In the genomic region with DNA sequence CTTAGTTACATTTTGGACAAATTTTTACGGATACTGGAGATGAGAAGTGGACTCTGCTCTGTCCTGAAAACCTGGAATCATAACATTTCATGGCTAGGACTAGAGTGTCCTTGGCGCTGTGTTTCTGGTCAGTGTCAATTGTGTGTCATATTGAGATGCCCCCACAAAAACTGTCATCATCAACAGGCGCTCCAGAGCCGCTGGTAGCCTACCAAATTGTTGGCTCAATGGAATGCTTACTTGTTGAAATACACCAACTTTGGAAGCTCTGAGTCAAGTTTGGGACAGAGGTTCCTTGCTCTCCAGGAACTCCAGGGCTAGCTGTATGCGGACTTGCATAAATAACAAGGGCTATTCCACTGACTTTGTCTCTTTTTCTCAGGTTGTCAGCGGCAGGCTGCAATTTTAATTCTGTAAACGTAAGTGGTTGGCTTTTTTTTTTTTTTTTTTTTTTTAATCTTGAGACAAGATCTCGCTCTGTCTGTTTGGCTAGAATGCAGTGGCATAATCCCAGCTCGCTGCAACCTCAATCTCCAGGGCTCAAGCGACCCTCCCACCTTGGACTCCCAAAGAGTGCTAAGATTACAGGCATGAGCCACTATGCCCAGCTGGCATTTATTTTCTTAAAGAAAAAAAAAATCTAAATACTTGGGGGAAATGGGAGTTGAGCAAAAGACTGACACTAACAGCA, we compare ENCODE assay signal across 1 cellular context.
TF ChIP-seq lines count a peak whose summit lies in the region.

No MANE protein-coding gene starts in this region.

TF ChIP-seq in K562, 482 proteins besides CTCF, POLR2A, EP300 and RAD21 (continued from another document):
- TF ChIP-seq, protein P1, sequence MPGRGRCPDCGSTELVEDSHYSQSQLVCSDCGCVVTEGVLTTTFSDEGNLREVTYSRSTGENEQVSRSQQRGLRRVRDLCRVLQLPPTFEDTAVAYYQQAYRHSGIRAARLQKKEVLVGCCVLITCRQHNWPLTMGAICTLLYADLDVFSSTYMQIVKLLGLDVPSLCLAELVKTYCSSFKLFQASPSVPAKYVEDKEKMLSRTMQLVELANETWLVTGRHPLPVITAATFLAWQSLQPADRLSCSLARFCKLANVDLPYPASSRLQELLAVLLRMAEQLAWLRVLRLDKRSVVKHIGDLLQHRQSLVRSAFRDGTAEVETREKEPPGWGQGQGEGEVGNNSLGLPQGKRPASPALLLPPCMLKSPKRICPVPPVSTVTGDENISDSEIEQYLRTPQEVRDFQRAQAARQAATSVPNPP (IDR thresholded peaks at IDR 0.05; ENCODE audit: borderline replicate concordance, insufficient read depth, insufficient read length): no peak
- TF ChIP-seq PTBP1 (IDR thresholded peaks at IDR 0.05; ENCODE audit: low read depth, low read length): no peak
- TF ChIP-seq, protein P2, sequence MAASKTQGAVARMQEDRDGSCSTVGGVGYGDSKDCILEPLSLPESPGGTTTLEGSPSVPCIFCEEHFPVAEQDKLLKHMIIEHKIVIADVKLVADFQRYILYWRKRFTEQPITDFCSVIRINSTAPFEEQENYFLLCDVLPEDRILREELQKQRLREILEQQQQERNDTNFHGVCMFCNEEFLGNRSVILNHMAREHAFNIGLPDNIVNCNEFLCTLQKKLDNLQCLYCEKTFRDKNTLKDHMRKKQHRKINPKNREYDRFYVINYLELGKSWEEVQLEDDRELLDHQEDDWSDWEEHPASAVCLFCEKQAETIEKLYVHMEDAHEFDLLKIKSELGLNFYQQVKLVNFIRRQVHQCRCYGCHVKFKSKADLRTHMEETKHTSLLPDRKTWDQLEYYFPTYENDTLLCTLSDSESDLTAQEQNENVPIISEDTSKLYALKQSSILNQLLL (CRISPR knock-in tag; IDR thresholded peaks at IDR 0.05; ENCODE audit: borderline replicate concordance): no peak
- no peak for TF ChIP-seq ZNF311 (CRISPR knock-in tag; IDR thresholded peaks at IDR 0.05)
- TF ChIP-seq, protein P3, sequence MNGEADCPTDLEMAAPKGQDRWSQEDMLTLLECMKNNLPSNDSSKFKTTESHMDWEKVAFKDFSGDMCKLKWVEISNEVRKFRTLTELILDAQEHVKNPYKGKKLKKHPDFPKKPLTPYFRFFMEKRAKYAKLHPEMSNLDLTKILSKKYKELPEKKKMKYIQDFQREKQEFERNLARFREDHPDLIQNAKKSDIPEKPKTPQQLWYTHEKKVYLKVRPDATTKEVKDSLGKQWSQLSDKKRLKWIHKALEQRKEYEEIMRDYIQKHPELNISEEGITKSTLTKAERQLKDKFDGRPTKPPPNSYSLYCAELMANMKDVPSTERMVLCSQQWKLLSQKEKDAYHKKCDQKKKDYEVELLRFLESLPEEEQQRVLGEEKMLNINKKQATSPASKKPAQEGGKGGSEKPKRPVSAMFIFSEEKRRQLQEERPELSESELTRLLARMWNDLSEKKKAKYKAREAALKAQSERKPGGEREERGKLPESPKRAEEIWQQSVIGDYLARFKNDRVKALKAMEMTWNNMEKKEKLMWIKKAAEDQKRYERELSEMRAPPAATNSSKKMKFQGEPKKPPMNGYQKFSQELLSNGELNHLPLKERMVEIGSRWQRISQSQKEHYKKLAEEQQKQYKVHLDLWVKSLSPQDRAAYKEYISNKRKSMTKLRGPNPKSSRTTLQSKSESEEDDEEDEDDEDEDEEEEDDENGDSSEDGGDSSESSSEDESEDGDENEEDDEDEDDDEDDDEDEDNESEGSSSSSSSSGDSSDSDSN (IDR thresholded peaks at IDR 0.05; ENCODE audit: borderline replicate concordance in 1 of 2, low read depth in 2 of 2, low read length in 2 of 2): no peak
- no peak for TF ChIP-seq ZC3H8 (IDR thresholded peaks at IDR 0.05)
- TF ChIP-seq POLR2AphosphoS2 (IDR thresholded peaks at IDR 0.05; ENCODE audit: low read length): no peak
- TF ChIP-seq ZFP1 (CRISPR knock-in tag; IDR thresholded peaks at IDR 0.05): no peak
- no peak for TF ChIP-seq HLTF (IDR thresholded peaks at IDR 0.05)
- TF ChIP-seq ILK (tag; IDR thresholded peaks at IDR 0.05; ENCODE audit: borderline replicate concordance, low read depth): no peak
- peak; percentile 26 for TF ChIP-seq TAF1 (IDR thresholded peaks at IDR 0.05; ENCODE audit: control insufficient read depth, extremely low read depth, insufficient read depth, low read length, severe bottlenecking)
- TF ChIP-seq NCOA2 (IDR thresholded peaks at IDR 0.05; ENCODE audit: partially characterized antibody in 2 of 2): no peak
- no peak for TF ChIP-seq KAT8 (IDR thresholded peaks at IDR 0.05; ENCODE audit: low read depth)
- no peak for TF ChIP-seq ZNF436 (CRISPR knock-in tag; IDR thresholded peaks at IDR 0.05)
- TF ChIP-seq ZBTB1 (CRISPR knock-in tag; IDR thresholded peaks at IDR 0.05; ENCODE audit: borderline replicate concordance, low read depth): no peak
- TF ChIP-seq SMARCE1 (IDR thresholded peaks at IDR 0.05): 0 out of 2 replicates have a peak, but pooled peaks have one; percentile 11
- no peak for TF ChIP-seq EWSR1 (IDR thresholded peaks at IDR 0.05; ENCODE audit: borderline replicate concordance, low read depth, partially characterized antibody)
- TF ChIP-seq ZNF384 (IDR thresholded peaks at IDR 0.05; ENCODE audit: low read depth, low read length): peak; percentile 77
- no peak for TF ChIP-seq ZNF224 (CRISPR knock-in tag; IDR thresholded peaks at IDR 0.05)
- TF ChIP-seq, protein P4, sequence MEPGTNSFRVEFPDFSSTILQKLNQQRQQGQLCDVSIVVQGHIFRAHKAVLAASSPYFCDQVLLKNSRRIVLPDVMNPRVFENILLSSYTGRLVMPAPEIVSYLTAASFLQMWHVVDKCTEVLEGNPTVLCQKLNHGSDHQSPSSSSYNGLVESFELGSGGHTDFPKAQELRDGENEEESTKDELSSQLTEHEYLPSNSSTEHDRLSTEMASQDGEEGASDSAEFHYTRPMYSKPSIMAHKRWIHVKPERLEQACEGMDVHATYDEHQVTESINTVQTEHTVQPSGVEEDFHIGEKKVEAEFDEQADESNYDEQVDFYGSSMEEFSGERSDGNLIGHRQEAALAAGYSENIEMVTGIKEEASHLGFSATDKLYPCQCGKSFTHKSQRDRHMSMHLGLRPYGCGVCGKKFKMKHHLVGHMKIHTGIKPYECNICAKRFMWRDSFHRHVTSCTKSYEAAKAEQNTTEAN (CRISPR knock-in tag; IDR thresholded peaks at IDR 0.05): no peak
- TF ChIP-seq RUNX1 (IDR thresholded peaks at IDR 0.05; ENCODE audit: low read depth): no peak
- TF ChIP-seq NFATC3 (IDR thresholded peaks at IDR 0.05): no peak
- peak in 1 of 3 experiments; percentile 17 for TF ChIP-seq YY1 (IDR thresholded peaks at IDR 0.05; ENCODE audit: borderline replicate concordance in 1 of 3, control insufficient read depth in 1 of 3, extremely low read depth in 1 of 3, insufficient read depth in 3 of 3, insufficient read length in 1 of 3, insufficient replicate concordance in 2 of 3, low read depth in 1 of 3, low read length in 2 of 3)
- TF ChIP-seq GATA2 (CRISPR knock-in tag; IDR thresholded peaks at IDR 0.05): 0 out of 2 replicates have a peak, but pooled peaks have one; percentile 18
- TF ChIP-seq, protein P5, sequence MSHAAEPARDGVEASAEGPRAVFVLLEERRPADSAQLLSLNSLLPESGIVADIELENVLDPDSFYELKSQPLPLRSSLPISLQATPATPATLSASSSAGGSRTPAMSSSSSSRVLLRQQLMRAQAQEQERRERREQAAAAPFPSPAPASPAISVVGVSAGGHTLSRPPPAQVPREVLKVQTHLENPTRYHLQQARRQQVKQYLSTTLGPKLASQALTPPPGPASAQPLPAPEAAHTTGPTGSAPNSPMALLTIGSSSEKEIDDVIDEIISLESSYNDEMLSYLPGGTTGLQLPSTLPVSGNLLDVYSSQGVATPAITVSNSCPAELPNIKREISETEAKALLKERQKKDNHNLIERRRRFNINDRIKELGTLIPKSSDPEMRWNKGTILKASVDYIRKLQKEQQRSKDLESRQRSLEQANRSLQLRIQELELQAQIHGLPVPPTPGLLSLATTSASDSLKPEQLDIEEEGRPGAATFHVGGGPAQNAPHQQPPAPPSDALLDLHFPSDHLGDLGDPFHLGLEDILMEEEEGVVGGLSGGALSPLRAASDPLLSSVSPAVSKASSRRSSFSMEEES (CRISPR knock-in tag; IDR thresholded peaks at IDR 0.05): no peak
- TF ChIP-seq SNRNP70 (optimal IDR thresholded peaks at IDR 0.05; ENCODE audit: low read depth, low read length): no peak
- no peak for TF ChIP-seq DIDO1 (tag; IDR thresholded peaks at IDR 0.05; ENCODE audit: low read depth)
- TF ChIP-seq SRSF3 (IDR thresholded peaks at IDR 0.05; ENCODE audit: insufficient read depth, low read length): no peak
- 0 out of 4 replicates have a peak, but pooled peaks of 1 of the 2 experiments have one; percentile 21 for TF ChIP-seq FOXK2 (conservative IDR thresholded peaks at IDR 0.05 in 1 of 2, IDR thresholded peaks at IDR 0.05 in 1 of 2; ENCODE audit: low read depth in 2 of 2)
- TF ChIP-seq POLR2AphosphoS5 (IDR thresholded peaks at IDR 0.05; ENCODE audit: control insufficient read depth, insufficient read depth, low read depth, low read length): 0 out of 2 replicates have a peak, but pooled peaks have one; percentile 10
- peak; percentile 81 for TF ChIP-seq CREB1 (IDR thresholded peaks at IDR 0.05)
- TF ChIP-seq CREB1 (CRISPR knock-in tag; IDR thresholded peaks at IDR 0.05): 0 out of 2 replicates have a peak, but pooled peaks have one; percentile 20
- TF ChIP-seq, protein P6, sequence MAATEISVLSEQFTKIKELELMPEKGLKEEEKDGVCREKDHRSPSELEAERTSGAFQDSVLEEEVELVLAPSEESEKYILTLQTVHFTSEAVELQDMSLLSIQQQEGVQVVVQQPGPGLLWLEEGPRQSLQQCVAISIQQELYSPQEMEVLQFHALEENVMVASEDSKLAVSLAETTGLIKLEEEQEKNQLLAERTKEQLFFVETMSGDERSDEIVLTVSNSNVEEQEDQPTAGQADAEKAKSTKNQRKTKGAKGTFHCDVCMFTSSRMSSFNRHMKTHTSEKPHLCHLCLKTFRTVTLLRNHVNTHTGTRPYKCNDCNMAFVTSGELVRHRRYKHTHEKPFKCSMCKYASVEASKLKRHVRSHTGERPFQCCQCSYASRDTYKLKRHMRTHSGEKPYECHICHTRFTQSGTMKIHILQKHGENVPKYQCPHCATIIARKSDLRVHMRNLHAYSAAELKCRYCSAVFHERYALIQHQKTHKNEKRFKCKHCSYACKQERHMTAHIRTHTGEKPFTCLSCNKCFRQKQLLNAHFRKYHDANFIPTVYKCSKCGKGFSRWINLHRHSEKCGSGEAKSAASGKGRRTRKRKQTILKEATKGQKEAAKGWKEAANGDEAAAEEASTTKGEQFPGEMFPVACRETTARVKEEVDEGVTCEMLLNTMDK (IDR thresholded peaks at IDR 0.05; ENCODE audit: borderline replicate concordance, insufficient read depth, low read depth, low read length, poor library complexity, severe bottlenecking): no peak
- no peak for TF ChIP-seq TFAM (CRISPR knock-in tag; conservative IDR thresholded peaks at IDR 0.05)
